ENCODE assay signal across 8 cellular contexts in the genomic region with DNA sequence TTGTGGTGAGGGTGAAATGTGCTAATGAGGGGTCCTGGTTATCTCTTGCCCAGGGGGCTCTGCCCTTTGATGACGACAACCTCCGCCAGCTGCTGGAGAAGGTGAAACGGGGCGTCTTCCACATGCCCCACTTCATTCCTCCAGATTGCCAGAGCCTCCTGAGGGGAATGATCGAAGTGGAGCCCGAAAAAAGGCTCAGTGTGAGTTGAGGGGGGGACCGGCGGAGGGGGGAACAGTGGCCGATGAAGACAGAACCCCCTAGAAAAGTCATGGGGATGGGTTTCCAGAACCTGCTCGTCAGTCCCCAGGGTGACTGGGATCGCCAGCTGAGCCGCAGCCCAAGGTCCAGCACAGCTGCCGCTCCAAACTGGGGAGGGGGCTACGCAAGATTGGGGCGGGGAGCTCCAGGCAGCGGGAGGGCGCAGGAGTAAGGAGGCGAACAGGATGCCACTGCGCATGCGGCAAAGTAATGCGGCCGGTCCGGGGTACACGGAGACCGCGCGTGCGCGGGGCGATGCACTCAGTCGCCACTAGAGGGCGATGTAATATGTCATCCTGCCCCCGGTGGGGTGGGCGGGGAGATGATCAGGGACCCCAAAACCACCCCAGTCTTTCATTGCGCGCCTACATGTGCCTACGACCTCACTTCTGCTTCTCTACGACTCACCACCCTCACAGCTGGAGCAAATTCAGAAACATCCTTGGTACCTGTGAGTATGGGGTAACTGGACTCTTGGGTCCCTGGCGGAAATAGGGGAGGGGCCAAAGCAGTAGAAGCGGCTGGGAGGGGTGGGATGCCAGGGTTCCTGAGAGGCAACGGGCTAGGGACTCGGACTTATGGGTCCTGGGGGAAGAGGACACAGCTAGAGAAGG. TPM values are rescaled to one million over a fixed set of nuclear protein-coding genes. Genes with fewer than 3 reads are reported as not detected.
DNase-seq lines count a peak whose midpoint lies in the region; ATAC-seq and TF ChIP-seq lines count a peak whose summit lies in the region.

No MANE protein-coding gene starts in this region.

- H3K4me3 ChIP-seq in gastrocnemius medialis, result peak overlapping the region; percentile 49 to 57 (median 52)

- H3K27ac ChIP-seq in angular gyrus (ENCODE audit: low read depth, low read length), result peak overlapping the region; percentile 81
- no peak overlapping the region for H3K27ac ChIP-seq in gastrocnemius medialis

- peak; percentile 69 to 97 (median 94) for TF ChIP-seq CTCF in gastrocnemius medialis (IDR thresholded peaks at IDR 0.05 in 4 of 5, conservative IDR thresholded peaks at IDR 0.05 in 1 of 5)

- H3K9me3 ChIP-seq in gastrocnemius medialis, result no peaks in the 10 kb centered on the region

- TF ChIP-seq POLR2A in gastrocnemius medialis (IDR thresholded peaks at IDR 0.05), result no peak

- in situ Hi-C loops in gastrocnemius medialis (cut with MboI; ENCODE audit: low sequenced_read_pairs in 4 of 4), result no loop called here

- no peaks in the 10 kb centered on the region for H3K27me3 ChIP-seq in gastrocnemius medialis

- intact Hi-C loops in gastrocnemius medialis (cut with DNase I; ENCODE audit: low total_unique reads), result loop anchor here (2.0 kb wide), 2 partner anchors 37 to 83 kb away; a partner anchor contains a TSS

- DNase-seq in DMS53 treated with DMSO at 0.1 percent for 48 hours (lab: John Stamatoyannopoulos, UW; ENCODE audit: unreplicated experiment) (peak; percentile 66), H4 (ENCODE audit: low spot score) (peak; percentile 85), NCI-H1048 (lab: John Stamatoyannopoulos, UW) (peak; percentile 46), T-helper 2 cell (peak; percentile 85 to 95 (median 90)), hepatic stellate cell (ENCODE audit: low spot score) (peak; percentile 100), gastrocnemius medialis (peak; percentile 53 to 72)

- peak; percentile 79 to 80 for ATAC-seq in gastrocnemius medialis
- ATAC-seq in HG03571 (IDR thresholded peaks at IDR 0.05; ENCODE audit: unreplicated experiment), result no peak

- peaks cover 0 to 4% of the 10 kb centered on the region in 2 donors for H3K4me1 ChIP-seq in gastrocnemius medialis

- no peaks in the 10 kb centered on the region for H3K36me3 ChIP-seq in gastrocnemius medialis

RNA-seq across cellular contexts. Expression of a gene that starts 17.9 kb away (rescaled TPM):
- total RNA-seq in H4 (2014; rRNA removed; shearing (Covaris generic)), result 4.6 and 13.1 TPM in 2 replicates
- not detected for total RNA-seq in gastrocnemius medialis

RNA-seq across cellular contexts. Expression of a gene that starts 21.8 kb away (rescaled TPM):
- total RNA-seq in H4 (2014; rRNA removed; shearing (Covaris generic)), result 57.7 and 65.2 TPM in 2 replicates
- total RNA-seq in gastrocnemius medialis, result 10 to 100 TPM; 18.5 to 41.7 (median 36.7) TPM

RNA-seq across cellular contexts. Expression of a gene that starts 23.4 kb away (rescaled TPM):
- not detected in 2 replicates for total RNA-seq in H4 (2014; rRNA removed; shearing (Covaris generic))
- 1 to 10 TPM in 1 of 4 donors, under 1 TPM in 1, not detected in 2; 0.40 to 3.3 TPM for total RNA-seq in gastrocnemius medialis

RNA-seq across cellular contexts. Expression of a gene that starts 38.0 kb away (rescaled TPM):
- 5.4 and 7.9 TPM in 2 replicates for total RNA-seq in H4 (2014; rRNA removed; shearing (Covaris generic))
- total RNA-seq in gastrocnemius medialis, result 1 to 10 TPM; 2.5 to 5.4 (median 4.5) TPM

RNA-seq across cellular contexts. Expression of a gene that starts 42.9 kb away (rescaled TPM):
- 29.7 and 31.8 TPM in 2 replicates for total RNA-seq in H4 (2014; rRNA removed; shearing (Covaris generic))
- total RNA-seq in gastrocnemius medialis, result 10 to 100 TPM; 14.6 to 47.9 (median 39.6) TPM

Comparison
In these comparisons a context has a peak if more than half of its experiments do, and no peak if none do; other contexts are left out.
1. DNase-seq: peak in every context shown above with its lines; median percentile 100 in hepatic stellate cell; 90 in T-helper 2 cell; 85 in H4; 66 in DMS53 treated with DMSO at 0.1 percent for 48 hours; 62 in gastrocnemius medialis; 46 in NCI-H1048.